In genomic region chr1:61280457-61280856, GRCh38 we compare ENCODE assay signal across 23 cellular contexts.
"Had no signal": no experiment of that assay in that cellular context is flagged by ENCODE, and none has a peak within 500 bp of the region (broad histone marks: within the 10 kb centered on the region; RNA-seq: fewer than 3 reads in every experiment).

No MANE protein-coding gene starts in this region.

- H3K36me3 ChIP-seq: gastroesophageal sphincter, upper lobe of left lung had no signal

- ATAC-seq: activated CD8-positive, alpha-beta memory T cell treated with anti-CD3 and anti-CD28 coated beads, Interleukin-2, amount 10 ng/mL, durations not matched to agents 7 days and 5 days; activated T-helper 17 cell treated with anti-CD3 and anti-CD28 coated beads, Interleukin-2, amount 50 U/mL, for 72 hours; body of pancreas; gastroesophageal sphincter; natural killer cell treated with Interleukin-12 subunit alpha and Interleukin-12 subunit beta and Interleukin-15 and Interleukin-18, amount 100 ng/mL, for 72 hours had no signal

- H3K4me3 Mint-ChIP-seq: activated CD4-positive, alpha-beta memory T cell treated with anti-CD3 and anti-CD28 coated beads, Interleukin-2, amount 10 ng/mL, durations not matched to agents 7 days and 5 days; activated CD8-positive, alpha-beta memory T cell treated with anti-CD3 and anti-CD28 coated beads, Interleukin-2, amount 10 ng/mL, durations not matched to agents 7 days and 5 days; activated naive CD8-positive, alpha-beta T cell treated with anti-CD3 and anti-CD28 coated beads, Interleukin-2, amount 10 ng/mL, durations not matched to agents 7 days and 5 days; activated T-helper 17 cell treated with anti-CD3 and anti-CD28 coated beads, Interleukin-2, amount 50 U/mL, for 72 hours; endodermal cell; natural killer cell treated with Interleukin-12 subunit alpha and Interleukin-12 subunit beta and Interleukin-15 and Interleukin-18, amount 100 ng/mL, for 72 hours; stimulated activated naive CD8-positive, alpha-beta T cell treated with anti-CD3 and anti-CD28 coated beads, Interleukin-15, Interleukin-2, amounts not matched to agents 100 ng/mL and 50 ng/mL, for 24 hours had no signal

- H2AFZ ChIP-seq: parathyroid adenoma had no signal

- H3K79me2 ChIP-seq: parathyroid adenoma had no signal

- H3K36me3 Mint-ChIP-seq: activated CD8-positive, alpha-beta memory T cell treated with anti-CD3 and anti-CD28 coated beads, Interleukin-2, amount 10 ng/mL, durations not matched to agents 7 days and 5 days; activated naive CD8-positive, alpha-beta T cell treated with anti-CD3 and anti-CD28 coated beads, Interleukin-2, amount 10 ng/mL, durations not matched to agents 7 days and 5 days; natural killer cell treated with Interleukin-12 subunit alpha and Interleukin-12 subunit beta and Interleukin-15 and Interleukin-18, amount 100 ng/mL, for 72 hours had no signal

- H3K27ac Mint-ChIP-seq: activated CD4-positive, alpha-beta memory T cell treated with anti-CD3 and anti-CD28 coated beads, Interleukin-2, amount 10 ng/mL, durations not matched to agents 7 days and 5 days; activated CD8-positive, alpha-beta memory T cell treated with anti-CD3 and anti-CD28 coated beads, Interleukin-2, amount 10 ng/mL, durations not matched to agents 7 days and 5 days; activated naive CD8-positive, alpha-beta T cell treated with anti-CD3 and anti-CD28 coated beads, Interleukin-2, amount 10 ng/mL, durations not matched to agents 7 days and 5 days; activated T-helper 17 cell treated with anti-CD3 and anti-CD28 coated beads, Interleukin-2, amount 50 U/mL, for 72 hours; endodermal cell; natural killer cell treated with Interleukin-12 subunit alpha and Interleukin-12 subunit beta and Interleukin-15 and Interleukin-18, amount 100 ng/mL, for 72 hours; stimulated activated naive CD8-positive, alpha-beta T cell treated with anti-CD3 and anti-CD28 coated beads, Interleukin-15, Interleukin-2, amounts not matched to agents 100 ng/mL and 50 ng/mL, for 24 hours had no signal

- H3K9me3 ChIP-seq: body of pancreas, gastroesophageal sphincter, upper lobe of left lung had no signal

- H3K9ac ChIP-seq: parathyroid adenoma had no signal

- H3K4me3 ChIP-seq: body of pancreas, gastroesophageal sphincter, skin epidermis, upper lobe of left lung had no signal

- H3K27ac ChIP-seq: body of pancreas, epithelial cell of prostate, parathyroid adenoma, upper lobe of left lung had no signal

- H3K9me3 Mint-ChIP-seq: activated CD4-positive, alpha-beta memory T cell treated with anti-CD3 and anti-CD28 coated beads, Interleukin-2, amount 10 ng/mL, durations not matched to agents 7 days and 5 days; activated naive CD8-positive, alpha-beta T cell treated with anti-CD3 and anti-CD28 coated beads, Interleukin-2, amount 10 ng/mL, durations not matched to agents 7 days and 5 days; activated T-helper 17 cell treated with anti-CD3 and anti-CD28 coated beads, Interleukin-2, amount 50 U/mL, for 72 hours; endodermal cell; natural killer cell treated with Interleukin-12 subunit alpha and Interleukin-12 subunit beta and Interleukin-15 and Interleukin-18, amount 100 ng/mL, for 72 hours; stimulated activated naive CD8-positive, alpha-beta T cell treated with anti-CD3 and anti-CD28 coated beads, Interleukin-15, Interleukin-2, amounts not matched to agents 100 ng/mL and 50 ng/mL, for 24 hours had no signal

- H3K27me3 ChIP-seq: body of pancreas, gastroesophageal sphincter, upper lobe of left lung had no signal

- H3K4me1 Mint-ChIP-seq: activated naive CD8-positive, alpha-beta T cell treated with anti-CD3 and anti-CD28 coated beads, Interleukin-2, amount 10 ng/mL, durations not matched to agents 7 days and 5 days; activated T-helper 17 cell treated with anti-CD3 and anti-CD28 coated beads, Interleukin-2, amount 50 U/mL, for 72 hours had no signal

- H3K27me3 Mint-ChIP-seq: activated CD4-positive, alpha-beta memory T cell treated with anti-CD3 and anti-CD28 coated beads, Interleukin-2, amount 10 ng/mL, durations not matched to agents 7 days and 5 days; activated CD8-positive, alpha-beta memory T cell treated with anti-CD3 and anti-CD28 coated beads, Interleukin-2, amount 10 ng/mL, durations not matched to agents 7 days and 5 days; activated T-helper 17 cell treated with anti-CD3 and anti-CD28 coated beads, Interleukin-2, amount 50 U/mL, for 72 hours; stimulated activated naive CD8-positive, alpha-beta T cell treated with anti-CD3 and anti-CD28 coated beads, Interleukin-15, Interleukin-2, amounts not matched to agents 100 ng/mL and 50 ng/mL, for 24 hours had no signal

- H3K4me1 ChIP-seq: parathyroid adenoma had no signal

- DNase-seq: activated CD4-positive, alpha-beta memory T cell treated with anti-CD3 and anti-CD28 coated beads, Interleukin-2, amount 10 ng/mL, durations not matched to agents 7 days and 5 days; activated CD4-positive, alpha-beta T cell treated with anti-CD3 and anti-CD28 coated beads for 48 hours; activated CD4-positive, CD25-positive, alpha-beta regulatory T cell; activated CD8-positive, alpha-beta memory T cell treated with anti-CD3 and anti-CD28 coated beads, Interleukin-2, amount 10 ng/mL, durations not matched to agents 7 days and 5 days; activated naive CD4-positive, alpha-beta T cell treated with Interleukin-2 at 50 U/mL for 16 hours; activated naive CD8-positive, alpha-beta T cell treated with anti-CD3 and anti-CD28 coated beads, Interleukin-2, amount 10 ng/mL, durations not matched to agents 7 days and 5 days; activated T-cell treated with anti-CD3 and anti-CD28 coated beads, Interleukin-2, amount 50 U/mL, for 1 hour; amygdala; body of pancreas; central memory CD4-positive, alpha-beta T cell; endodermal cell; mesendoderm; stimulated activated CD4-positive, alpha-beta T cell treated with anti-CD3 and anti-CD28 coated beads, Interleukin-15, amount 100 ng/mL, for 24 hours; stimulated activated CD4-positive, alpha-beta T cell treated with anti-CD3 and anti-CD28 coated beads, Interleukin-2, amount 100 ng/mL, for 48 hours; T1000; upper lobe of left lung had no signal
